26 cellular contexts compared by ENCODE assay signal in the genomic region with DNA sequence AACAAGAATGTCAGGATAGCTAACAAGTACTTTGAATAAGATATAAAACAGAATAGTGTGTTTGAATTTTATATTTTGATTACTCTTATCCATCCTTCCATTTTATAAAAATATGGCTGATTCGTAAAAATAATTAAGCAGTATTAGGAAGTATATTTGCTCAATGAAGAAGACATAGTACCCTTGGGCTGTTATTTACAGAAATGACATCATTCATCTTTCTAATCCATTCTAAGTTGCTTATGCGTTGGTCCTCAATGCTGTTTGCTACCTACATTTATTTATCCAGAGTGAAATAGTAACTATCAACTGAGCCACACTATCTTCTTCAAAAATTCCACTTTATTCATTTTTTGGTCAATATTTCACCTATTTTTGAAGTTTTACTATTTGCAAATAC. TPM values are rescaled to one million over a fixed set of nuclear protein-coding genes. Genes with fewer than 3 reads are reported as not detected.
"Had no signal": no experiment of that assay in that cellular context is flagged by ENCODE, and none has a peak within 500 bp of the region (broad histone marks: within the 10 kb centered on the region; RNA-seq: fewer than 3 reads in every experiment).

No MANE protein-coding gene starts in this region.

- DNase-seq: IMR-90, Kasumi-1, MM.1S, NCI-H1092 treated with DMSO at 0.1 percent for 48 hours, NCI-H1436, NCI-H187, NCI-H2029, NCI-H2081 treated with DMSO at 0.1 percent for 48 hours, NCI-H2171, NCI-H226, NCI-H446 treated with DMSO at 0.1 percent for 48 hours, NCI-H510A treated with DMSO at 0.1 percent for 48 hours, NCI-H526, NCI-H774, PC-3, SHP77, SK-N-SH, SW 1271, T-cell had no signal

- ATAC-seq: Panc1, PC-3, T-cell had no signal

- H3K9me3 ChIP-seq: SK-N-SH had no signal

- H3K4me2 ChIP-seq: KMS-11, SK-N-SH had no signal

- H3K27ac ChIP-seq: KMS-11, RWPE1 had no signal

- H3K9ac ChIP-seq: KMS-11, SK-N-SH had no signal

RNA-seq across cellular contexts. Expression of a gene that starts 2.1 kb away (rescaled TPM):
- total RNA-seq: HT-29, IMR-90, M059J, OCI-LY7, PC-3, SK-MEL-5, T-cell had no signal
- polyA plus RNA-seq: IMR-90, SK-N-SH had no signal

RNA-seq across cellular contexts. Expression of a gene that starts 38.2 kb away (rescaled TPM):
- total RNA-seq: HT-29, IMR-90, M059J, OCI-LY7, PC-3, SK-MEL-5, T-cell had no signal
- polyA plus RNA-seq: IMR-90, SK-N-SH had no signal
